ENCODE assay signal across 1 cellular context in genomic region chr17:35141681-35142466, GRCh38.
TF ChIP-seq lines count a peak whose summit lies in the region.

NLE1 (minus strand) TSS chr17:35142303; CDS start chr17:35142275, 28 bp downstream.

TF ChIP-seq in K562, 482 proteins besides CTCF, POLR2A, EP300 and RAD21 (continued from another document and continues in another):
- TF ChIP-seq ZNF318 (IDR thresholded peaks at IDR 0.05; ENCODE audit: borderline replicate concordance in 1 of 2, low read depth in 1 of 2), result no peak
- no peak for TF ChIP-seq ZNF778 (CRISPR knock-in tag; IDR thresholded peaks at IDR 0.05)
- no peak for TF ChIP-seq ERF (CRISPR knock-in tag; IDR thresholded peaks at IDR 0.05)
- TF ChIP-seq TAF1 (IDR thresholded peaks at IDR 0.05; ENCODE audit: control insufficient read depth, extremely low read depth, insufficient read depth, low read length, severe bottlenecking), result peak; percentile 93
- TF ChIP-seq ZMIZ1 (IDR thresholded peaks at IDR 0.05; ENCODE audit: low read depth in 2 of 2, low read length in 2 of 2), result peak in 1 of 2 experiments; percentile 64; a peak in 1 of 4 replicates
- TF ChIP-seq ZBTB7A (IDR thresholded peaks at IDR 0.05; ENCODE audit: borderline replicate concordance, control insufficient read depth, low read depth, low read length), result peak; percentile 82
- TF ChIP-seq ZNF76 (CRISPR knock-in tag; IDR thresholded peaks at IDR 0.05; ENCODE audit: borderline replicate concordance), result no peak; the same call in 1 of the 2 replicates
- no peak for TF ChIP-seq RBM34 (IDR thresholded peaks at IDR 0.05; ENCODE audit: borderline replicate concordance, insufficient read depth, low read length)
- TF ChIP-seq CHCHD3 (CRISPR knock-in tag; IDR thresholded peaks at IDR 0.05), result no peak
- peak; percentile 100 for TF ChIP-seq NKRF (IDR thresholded peaks at IDR 0.05; ENCODE audit: borderline replicate concordance)
- no peak for TF ChIP-seq NFE2L1 (tag; IDR thresholded peaks at IDR 0.05; ENCODE audit: borderline replicate concordance, low read depth)
- peak; percentile 79 for TF ChIP-seq SUPT5H (IDR thresholded peaks at IDR 0.05)
- no peak for TF ChIP-seq TAL1 (IDR thresholded peaks at IDR 0.05)
- TF ChIP-seq ZNF551 (CRISPR knock-in tag; IDR thresholded peaks at IDR 0.05), result no peak
- peak; percentile 50 for TF ChIP-seq CCNT2 (IDR thresholded peaks at IDR 0.05; ENCODE audit: borderline replicate concordance, extremely low read depth, insufficient read length, low read depth, low read length)
- no peak for TF ChIP-seq MTA2 (IDR thresholded peaks at IDR 0.05; ENCODE audit: low read depth)
- peak; percentile 63; the same call in 1 of the 2 replicates for TF ChIP-seq TAF7 (tag; IDR thresholded peaks at IDR 0.05)
- TF ChIP-seq PPARD (CRISPR knock-in tag; IDR thresholded peaks at IDR 0.05), result no peak
- no peak for TF ChIP-seq RBM17 (IDR thresholded peaks at IDR 0.05; ENCODE audit: borderline replicate concordance, low read depth, low read length)
- TF ChIP-seq RBBP5 (IDR thresholded peaks at IDR 0.05; ENCODE audit: borderline replicate concordance, insufficient read depth, low read length, poor library complexity, severe bottlenecking), result peak; percentile 71
- peak; percentile 86 for TF ChIP-seq TBP (optimal IDR thresholded peaks at IDR 0.05; ENCODE audit: low read depth, low read length)
- TF ChIP-seq TCF15 (CRISPR knock-in tag; IDR thresholded peaks at IDR 0.05), result no peak
- TF ChIP-seq ZNF24 (IDR thresholded peaks at IDR 0.05), result peak; percentile 45; the same call in 1 of the 2 replicates
- TF ChIP-seq KLF16 (IDR thresholded peaks at IDR 0.05), result peak; percentile 48; the same call in 1 of the 2 replicates
- peak; percentile 73 for TF ChIP-seq CREM (IDR thresholded peaks at IDR 0.05; ENCODE audit: low read depth)
- TF ChIP-seq ATF2 (CRISPR knock-in tag; IDR thresholded peaks at IDR 0.05), result no peak
- no peak for TF ChIP-seq ETV5 (CRISPR knock-in tag; IDR thresholded peaks at IDR 0.05; ENCODE audit: low read depth)
- no peak for TF ChIP-seq ZNF124 (CRISPR knock-in tag; IDR thresholded peaks at IDR 0.05)
- TF ChIP-seq GATAD2A (IDR thresholded peaks at IDR 0.05), result 0 out of 2 replicates have a peak, but pooled peaks have one; percentile 23
- TF ChIP-seq ZNF384 (IDR thresholded peaks at IDR 0.05; ENCODE audit: low read depth, low read length), result no peak
- TF ChIP-seq JUNB (CRISPR knock-in tag; conservative IDR thresholded peaks at IDR 0.05), result no peak
- TF ChIP-seq NEUROD1 (IDR thresholded peaks at IDR 0.05; ENCODE audit: borderline replicate concordance, low read depth, low read length, partially characterized antibody), result peak; percentile 74
- peak; percentile 99 for TF ChIP-seq MYC (IDR thresholded peaks at IDR 0.05; ENCODE audit: low read depth, low read length)
- peak; percentile 99 for TF ChIP-seq MYC (CRISPR knock-in tag; IDR thresholded peaks at IDR 0.05; ENCODE audit: borderline replicate concordance, low read depth)
- no peak for TF ChIP-seq E4F1 (CRISPR knock-in tag; IDR thresholded peaks at IDR 0.05; ENCODE audit: borderline replicate concordance)
- TF ChIP-seq IRF1 (CRISPR knock-in tag; IDR thresholded peaks at IDR 0.05; ENCODE audit: borderline replicate concordance), result peak; percentile 66; the same call in 1 of the 2 replicates
- no peak for TF ChIP-seq SPI1 (IDR thresholded peaks at IDR 0.05; ENCODE audit: borderline replicate concordance, low read depth, low read length)
- TF ChIP-seq TRIM24 (IDR thresholded peaks at IDR 0.05), result no peak
- TF ChIP-seq TFE3 (CRISPR knock-in tag; IDR thresholded peaks at IDR 0.05), result no peak
